Comparison of ENCODE assay signal across 8 cellular contexts in genomic region chr6:6556738-6557503, GRCh38. TPM values are rescaled to one million over a fixed set of nuclear protein-coding genes. Genes with fewer than 3 reads are reported as not detected.
DNase-seq lines count a peak whose midpoint lies in the region; ATAC-seq and TF ChIP-seq lines count a peak whose summit lies in the region.

No MANE protein-coding gene starts in this region.

- ATAC-seq in IMR-90 (ENCODE audit: low read depth) = no peak

- H4K91ac ChIP-seq in IMR-90 (ENCODE audit: insufficient read depth, low read depth, low read length) = no peak overlapping the region

- no peak overlapping the region for H2BK5ac ChIP-seq in IMR-90 (ENCODE audit: low read depth, low read length, poor library complexity, severe bottlenecking)

- no CpG with 5 or more reads among the region's 10 CpGs for WGBS in IMR-90 (ENCODE audit: extremely low coverage in 2 of 2, insufficient read length in 1 of 2), 2 experiments

- H2BK15ac ChIP-seq in IMR-90 (ENCODE audit: low read depth, low read length) = no peak overlapping the region

- H4K20me1 ChIP-seq in IMR-90 (ENCODE audit: insufficient read depth, low read length) = no peaks in the 10 kb centered on the region

- H3K23ac ChIP-seq in IMR-90 (ENCODE audit: low read depth, low read length) = no peak overlapping the region

- H4K5ac ChIP-seq in IMR-90 (ENCODE audit: low read depth, low read length) = no peak overlapping the region

- H2BK120ac ChIP-seq in IMR-90 (ENCODE audit: low read depth, low read length) = no peak overlapping the region

- no peak overlapping the region for H3K4me2 ChIP-seq in IMR-90 (ENCODE audit: low read depth, low read length)

- H2AK9ac ChIP-seq in IMR-90 (replicated peaks; ENCODE audit: low read depth, low read length, poor library complexity) = no peak overlapping the region

- 0 out of 2 replicates have a peak, but pooled peaks have one; percentile 9 for TF ChIP-seq RAD21 in IMR-90 (IDR thresholded peaks at IDR 0.05; ENCODE audit: low read length)

- no peaks in the 10 kb centered on the region for H3K36me3 ChIP-seq in IMR-90 (ENCODE audit: control insufficient read depth, insufficient read depth, low read length)

- H3K4me1 ChIP-seq in IMR-90 (ENCODE audit: control insufficient read depth, insufficient read depth, low read length) = no peaks in the 10 kb centered on the region

- H2BK20ac ChIP-seq in IMR-90 (ENCODE audit: low read depth, low read length) = no peak overlapping the region

- peak; percentile 25 for DNase-seq in NCI-H510A treated with DMSO at 0.1 percent for 48 hours (lab: John Stamatoyannopoulos, UW)
- DNase-seq in NCI-H510A (lab: John Stamatoyannopoulos, UW) = no peak
- DNase-seq in IMR-90 = peak; percentile 5
- peak; percentile 31 to 43 for DNase-seq in SHP77 (lab: John Stamatoyannopoulos, UW)
- peak; percentile 56 for DNase-seq in astrocyte of the hippocampus (ENCODE audit: low read depth, low spot score)
- DNase-seq in inferior parietal cortex (ENCODE audit: extremely low spot score) = peak; percentile 34
- peak; percentile 36 for DNase-seq in stimulated activated CD4-positive, alpha-beta T cell treated with anti-CD3 and anti-CD28 coated beads, Interleukin-4, amount 100 ng/mL, for 24 hours
- no peak for DNase-seq in ureter (ENCODE audit: low spot score)

- no peak overlapping the region for H4K8ac ChIP-seq in IMR-90 (ENCODE audit: low read depth in 2 of 2, low read length in 2 of 2)

- no peak overlapping the region for H3K14ac ChIP-seq in IMR-90 (replicated peaks; ENCODE audit: low read depth, low read length)

- TF ChIP-seq POLR2A in IMR-90 (IDR thresholded peaks at IDR 0.05; ENCODE audit: low read depth, low read length) = no peak

- POLR2A ChIA-PET in IMR-90 (lab: Charles Lee; ENCODE audit: unreplicated experiment) = no interaction called here

- no peak overlapping the region for H3K56ac ChIP-seq in IMR-90 (ENCODE audit: extremely low read depth, insufficient read depth, low read length)

- intact Hi-C loops in IMR-90 (cut with micrococcal nuclease) = no loop called here

- H2AFZ ChIP-seq in IMR-90 (replicated peaks; ENCODE audit: low read length, poor library complexity) = no peak overlapping the region

- no peak overlapping the region for H3K18ac ChIP-seq in IMR-90 (ENCODE audit: low read depth, low read length)

- TF ChIP-seq CTCF in IMR-90 (conservative IDR thresholded peaks at IDR 0.05; ENCODE audit: low read depth, low read length) = peak; percentile 32

- dilution Hi-C loops in IMR-90 (cut with HindIII; ENCODE audit: low sequenced_read_pairs, unreplicated experiment) = no loop called here

- H3K9me3 ChIP-seq in IMR-90 (ENCODE audit: control insufficient read depth, insufficient read depth, low read length) = no peaks in the 10 kb centered on the region

- H2AK5ac ChIP-seq in IMR-90 (ENCODE audit: low read depth, low read length) = no peak overlapping the region

- no peaks in the 10 kb centered on the region for H3K9me1 ChIP-seq in IMR-90 (ENCODE audit: insufficient read depth, low read length)

- H3K27me3 ChIP-seq in IMR-90 (ENCODE audit: control insufficient read depth, insufficient read depth, low read length) = no peaks in the 10 kb centered on the region

- no peaks in the 10 kb centered on the region for H3K79me1 ChIP-seq in IMR-90 (ENCODE audit: low read depth in 1 of 2, low read length in 2 of 2)

- no TSS peak for BruUV-seq in IMR-90 (replicated peaks; lab: Mats Ljungman, UMichigan)

- H3K9ac ChIP-seq in IMR-90 (ENCODE audit: low read depth, low read length) = no peak overlapping the region

- H3K27ac ChIP-seq in IMR-90 (ENCODE audit: insufficient read depth, low read length) = no peak overlapping the region

- CTCF ChIA-PET in IMR-90 (lab: Yijun Ruan, JAX) = interaction anchor here (1.1 kb wide), 1 partner anchor 10 kb away, joined by 4 read pairs; no protein-coding TSS in a partner anchor

- H3K4ac ChIP-seq in IMR-90 (ENCODE audit: low read depth, low read length) = no peak overlapping the region

- in situ Hi-C loops in IMR-90 (cut with MboI; ENCODE audit: low sequenced_read_pairs) = no loop called here

- H3K4me3 ChIP-seq in IMR-90 (ENCODE audit: insufficient read depth, low read depth, low read length) = no peak overlapping the region

TF ChIP-seq in IMR-90, 13 proteins besides CTCF, POLR2A, EP300 and RAD21:
- TF ChIP-seq MXI1 (IDR thresholded peaks at IDR 0.05; ENCODE audit: borderline replicate concordance, low read depth, low read length) (no peak), ELK1 (IDR thresholded peaks at IDR 0.05; ENCODE audit: borderline replicate concordance, low read depth, low read length) (no peak), NFE2L2 (IDR thresholded peaks at IDR 0.05; ENCODE audit: low read depth, low read length) (no peak), MAFK (IDR thresholded peaks at IDR 0.05; ENCODE audit: low read depth, low read length) (no peak), SMC3 (IDR thresholded peaks at IDR 0.05; ENCODE audit: low read depth, low read length) (no peak), RFX5 (IDR thresholded peaks at IDR 0.05; ENCODE audit: low read depth, low read length) (no peak), CHD1 (IDR thresholded peaks at IDR 0.05; ENCODE audit: low read depth, low read length) (no peak)

RNA-seq across cellular contexts. Expression of gene LY86, which starts 31.6 kb away (rescaled TPM):
- total RNA-seq in IMR-90 (2012; rRNA removed) = not detected in 2 replicates
- not detected in 2 replicates for polyA plus RNA-seq in IMR-90 (2012; rRNA removed)
- polyA plus RNA-seq in IMR-90 (2012; cell fraction: cytosol; rRNA removed) = not detected in 2 replicates
- polyA plus RNA-seq in IMR-90 (2012; cell fraction: nucleus; rRNA removed; ENCODE audit: low replicate concordance) = not detected in 2 replicates
- 1.8 TPM for total RNA-seq in ureter

Comparison
In these comparisons a context has a peak if more than half of its experiments do, and no peak if none do; other contexts are left out.
1. DNase-seq: peak in NCI-H510A treated with DMSO at 0.1 percent for 48 hours (single experiment), IMR-90 (single experiment), SHP77 (2 of 2), astrocyte of the hippocampus (single experiment), inferior parietal cortex (single experiment) and stimulated activated CD4-positive, alpha-beta T cell treated with anti-CD3 and anti-CD28 coated beads, Interleukin-4, amount 100 ng/mL, for 24 hours (single experiment); none in NCI-H510A (single experiment) and ureter (single experiment).